13 cellular contexts compared by ENCODE assay signal in the genomic region with DNA sequence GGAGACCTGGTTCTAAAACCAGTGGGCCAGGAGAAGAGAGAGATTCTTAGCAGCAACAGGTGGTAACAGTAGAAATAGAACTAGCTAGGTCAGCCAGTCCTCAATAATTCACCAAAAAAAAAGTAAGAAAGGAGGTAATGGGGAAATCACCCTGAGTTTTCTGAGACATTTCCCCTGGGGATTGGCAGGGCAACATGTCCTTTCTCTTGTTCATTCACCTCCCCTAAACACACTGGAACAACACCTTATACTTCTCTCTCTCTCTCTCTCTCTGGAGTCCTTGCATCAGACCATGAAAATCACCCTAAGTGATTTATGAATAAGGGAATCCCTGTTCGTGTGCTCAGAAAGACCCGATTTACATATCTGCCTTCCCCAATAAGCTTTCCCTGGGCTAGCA.
DNase-seq lines count a peak whose midpoint lies in the region; ATAC-seq and TF ChIP-seq lines count a peak whose summit lies in the region.
"Had no signal": no experiment of that assay in that cellular context is flagged by ENCODE, and none has a peak within 500 bp of the region (broad histone marks: within the 10 kb centered on the region; RNA-seq: fewer than 3 reads in every experiment).

No MANE protein-coding gene starts in this region.

- no peak for TF ChIP-seq POLR2A in gastrocnemius medialis (IDR thresholded peaks at IDR 0.05)

- peaks cover 14% of the 10 kb centered on the region for H3K4me1 Mint-ChIP-seq in memory B cell

- no peaks in the 10 kb centered on the region for H3K4me1 ChIP-seq in gastrocnemius medialis

- intact Hi-C loops in gastrocnemius medialis (cut with DNase I; ENCODE audit: low total_unique reads), result no loop called here

- DNase-seq in activated CD4-positive, CD25-positive, alpha-beta regulatory T cell treated with anti-CD3 and anti-CD28 coated beads, Interleukin-2, amount 50 U/mL, for 72 hours, result no peak
- peak in 1 of 2 donors; percentile 37 for DNase-seq in memory B cell (ENCODE audit: low spot score in 2 of 2)
- DNase-seq in NCI-H2029 (lab: John Stamatoyannopoulos, UW), result no peak
- DNase-seq in gastrocnemius medialis, result no peak
- DNase-seq in iPS-NIHi7 (ENCODE audit: extremely low spot score), result no peak
- DNase-seq: cerebellar nuclear complex; NCI-H2081 treated with DMSO at 0.1 percent for 48 hours; SHP77; stimulated activated CD4-positive, alpha-beta T cell treated with anti-CD3 and anti-CD28 coated beads, Interleukin-1b, Interleukin-23, amount 100 ng/mL, for 48 hours; tibial artery had no signal

- H3K4me3 ChIP-seq in gastrocnemius medialis, result no peak overlapping the region
- H3K4me3 ChIP-seq: tibial artery had no signal

- H3K36me3 Mint-ChIP-seq in memory B cell, result peaks cover 30% of the 10 kb centered on the region

- H3K36me3 ChIP-seq in gastrocnemius medialis, result peaks cover 0 to 11% of the 10 kb centered on the region in 2 donors

- no peak for TF ChIP-seq CTCF in gastrocnemius medialis (IDR thresholded peaks at IDR 0.05 in 4 of 5, conservative IDR thresholded peaks at IDR 0.05 in 1 of 5)

- no peak overlapping the region for H3K27ac ChIP-seq in gastrocnemius medialis
- H3K27ac ChIP-seq: tibial artery had no signal

- H3K9me3 Mint-ChIP-seq in memory B cell, result no peaks in the 10 kb centered on the region

- no peaks in the 10 kb centered on the region for H3K27me3 Mint-ChIP-seq in memory B cell

- H3K27ac Mint-ChIP-seq in memory B cell, result peak overlapping the region; percentile 89

- no peaks in the 10 kb centered on the region for H3K27me3 ChIP-seq in gastrocnemius medialis
- H3K27me3 ChIP-seq: tibial artery had no signal

- no peaks in the 10 kb centered on the region for H3K9me3 ChIP-seq in gastrocnemius medialis
- H3K9me3 ChIP-seq: tibial artery had no signal

- peak; percentile 18 to 19 for ATAC-seq in activated CD4-positive, CD25-positive, alpha-beta regulatory T cell treated with anti-CD3 and anti-CD28 coated beads, Interleukin-2, amount 50 U/mL, for 24 hours
- ATAC-seq in GM21447 (IDR thresholded peaks at IDR 0.05; ENCODE audit: unreplicated experiment) (peak; percentile 82), HG03457 (IDR thresholded peaks at IDR 0.05; ENCODE audit: unreplicated experiment) (peak; percentile 57), memory B cell (ENCODE audit: low read depth) (peak; percentile 85), gastrocnemius medialis (no peak)

- H3K4me3 Mint-ChIP-seq in memory B cell, result no peak overlapping the region

- in situ Hi-C loops in gastrocnemius medialis (cut with MboI; ENCODE audit: low sequenced_read_pairs in 4 of 4), result no loop called here

Comparison
In these comparisons a context has a peak if more than half of its experiments do, and no peak if none do; other contexts are left out.
1. ATAC-seq: peak in activated CD4-positive, CD25-positive, alpha-beta regulatory T cell treated with anti-CD3 and anti-CD28 coated beads, Interleukin-2, amount 50 U/mL, for 24 hours (2 of 2), GM21447 (single experiment), HG03457 (single experiment) and memory B cell (single experiment); none in gastrocnemius medialis (0 of 2).